17 cellular contexts compared by ENCODE assay signal in the genomic region with DNA sequence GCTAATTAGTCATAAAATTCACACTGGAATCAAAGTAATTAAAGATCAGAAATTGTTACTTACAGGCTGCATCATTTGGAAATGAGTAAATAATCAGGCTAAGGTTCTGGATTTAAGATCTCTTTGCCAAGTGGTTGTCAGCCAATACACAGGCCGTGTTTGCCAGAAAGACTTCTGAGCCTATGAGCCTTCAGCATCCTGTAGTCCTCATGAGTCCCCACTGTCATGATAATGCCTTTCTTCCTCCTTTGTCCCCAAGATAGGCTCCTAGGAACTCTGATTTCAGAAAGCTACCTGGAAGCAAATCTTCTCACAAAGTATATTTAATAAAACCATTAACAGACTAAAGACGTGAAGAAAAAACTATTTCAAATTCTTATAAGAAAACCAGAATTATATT.
"Had no signal": no experiment of that assay in that cellular context is flagged by ENCODE, and none has a peak within 500 bp of the region (broad histone marks: within the 10 kb centered on the region; RNA-seq: fewer than 3 reads in every experiment).

No MANE protein-coding gene starts in this region.

- H3K27ac ChIP-seq: PC-9, Peyer's patch, SJCRH30 had no signal

- H3K36me3 ChIP-seq: Peyer's patch, SJCRH30 had no signal

- H3K4me1 ChIP-seq: Peyer's patch, SJCRH30 had no signal

- H3K27me3 ChIP-seq: Peyer's patch, SJCRH30 had no signal

- DNase-seq: KBM-7, MV-4-11, NCI-H1048, NCI-H1105, NCI-H146, NCI-H1694 treated with DMSO at 0.1 percent for 48 hours, NCI-H1930, NCI-H2107, NCI-H2227 treated with DMSO at 0.1 percent for 48 hours, NCI-H510A, NCI-H524 treated with DMSO at 0.1 percent for 48 hours, NCI-H748 treated with DMSO at 0.1 percent for 48 hours, OCI-M1, PC-9, Peyer's patch, SHP77 treated with DMSO at 0.1 percent for 48 hours, SJCRH30 had no signal

- H3K9me3 ChIP-seq: Peyer's patch, SJCRH30 had no signal

- H3K4me3 ChIP-seq: PC-9, Peyer's patch, SJCRH30 had no signal
